In the genomic region with DNA sequence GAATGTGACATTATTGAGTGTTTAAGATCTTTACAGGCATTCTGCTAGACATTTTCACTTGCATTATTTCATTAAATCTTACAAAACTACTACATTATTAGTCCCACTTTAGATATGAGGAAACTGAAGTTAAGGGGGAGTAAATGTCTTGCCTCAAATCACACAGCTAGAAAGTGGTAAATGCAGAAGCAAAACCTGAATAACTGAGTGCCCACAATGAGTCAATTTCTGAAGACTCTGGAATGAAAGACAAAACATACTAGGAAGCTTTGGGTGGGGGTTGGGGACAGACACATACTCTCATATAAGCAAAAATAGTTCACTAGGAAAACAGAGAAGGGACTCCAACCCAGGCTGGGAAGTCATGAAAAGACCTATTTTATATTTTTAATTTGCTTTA, we compare ENCODE assay signal across 13 cellular contexts.
"Had no signal": no experiment of that assay in that cellular context is flagged by ENCODE, and none has a peak within 500 bp of the region (broad histone marks: within the 10 kb centered on the region; RNA-seq: fewer than 3 reads in every experiment).

No MANE protein-coding gene starts in this region.

- H3K27me3 Mint-ChIP-seq: activated naive CD8-positive, alpha-beta T cell treated with anti-CD3 and anti-CD28 coated beads, Interleukin-2, amount 10 ng/mL, durations not matched to agents 7 days and 5 days; effector memory CD8-positive, alpha-beta T cell; naive thymus-derived CD4-positive, alpha-beta T cell had no signal

- ATAC-seq: effector memory CD8-positive, alpha-beta T cell; naive thymus-derived CD4-positive, alpha-beta T cell; pancreas; stimulated activated effector memory CD8-positive, alpha-beta T cell treated with anti-CD3 and anti-CD28 coated beads, Interleukin-12 subunit alpha, Interleukin-12 subunit beta, amount 100 ng/mL, for 72 hours had no signal

- H3K4me1 Mint-ChIP-seq: activated naive CD8-positive, alpha-beta T cell treated with anti-CD3 and anti-CD28 coated beads, Interleukin-2, amount 10 ng/mL, durations not matched to agents 7 days and 5 days; stimulated activated effector memory CD8-positive, alpha-beta T cell treated with anti-CD3 and anti-CD28 coated beads, Interleukin-12 subunit alpha, Interleukin-12 subunit beta, amount 100 ng/mL, for 72 hours had no signal

- H3K36me3 Mint-ChIP-seq: activated naive CD8-positive, alpha-beta T cell treated with anti-CD3 and anti-CD28 coated beads, Interleukin-2, amount 10 ng/mL, durations not matched to agents 7 days and 5 days; stimulated activated effector memory CD8-positive, alpha-beta T cell treated with anti-CD3 and anti-CD28 coated beads, Interleukin-12 subunit alpha, Interleukin-12 subunit beta, amount 100 ng/mL, for 72 hours had no signal

- H3K4me3 Mint-ChIP-seq: activated naive CD8-positive, alpha-beta T cell treated with anti-CD3 and anti-CD28 coated beads, Interleukin-2, amount 10 ng/mL, durations not matched to agents 7 days and 5 days; effector memory CD8-positive, alpha-beta T cell; naive thymus-derived CD4-positive, alpha-beta T cell; stimulated activated effector memory CD8-positive, alpha-beta T cell treated with anti-CD3 and anti-CD28 coated beads, Interleukin-12 subunit alpha, Interleukin-12 subunit beta, amount 100 ng/mL, for 72 hours had no signal

- DNase-seq: activated CD4-positive, alpha-beta T cell treated with anti-CD3 and anti-CD28 coated beads for 1 hour; activated CD4-positive, alpha-beta T cell treated with anti-CD3 and anti-CD28 coated beads, Interleukin-2, amount 50 U/mL, for 4 hours; activated naive CD4-positive, alpha-beta T cell; activated naive CD8-positive, alpha-beta T cell treated with anti-CD3 and anti-CD28 coated beads, Interleukin-2, amount 10 ng/mL, durations not matched to agents 7 days and 5 days; activated T-cell treated with anti-CD3 and anti-CD28 coated beads for 4 hours; dermis blood vessel endothelial cell; effector memory CD8-positive, alpha-beta T cell; left ventricle myocardium inferior; naive thymus-derived CD4-positive, alpha-beta T cell; pancreas; sigmoid colon; T1000 had no signal

- H3K27ac Mint-ChIP-seq: activated naive CD8-positive, alpha-beta T cell treated with anti-CD3 and anti-CD28 coated beads, Interleukin-2, amount 10 ng/mL, durations not matched to agents 7 days and 5 days; effector memory CD8-positive, alpha-beta T cell; naive thymus-derived CD4-positive, alpha-beta T cell; stimulated activated effector memory CD8-positive, alpha-beta T cell treated with anti-CD3 and anti-CD28 coated beads, Interleukin-12 subunit alpha, Interleukin-12 subunit beta, amount 100 ng/mL, for 72 hours had no signal
